7 cellular contexts compared by ENCODE assay signal in genomic region chr3:112640333-112640863, GRCh38. TPM values are rescaled to one million over a fixed set of nuclear protein-coding genes. Genes with fewer than 3 reads are reported as not detected.
DNase-seq lines count a peak whose midpoint lies in the region; ATAC-seq, FAIRE-seq and TF ChIP-seq lines count a peak whose summit lies in the region.

No MANE protein-coding gene starts in this region.

- no peak overlapping the region for H2AFZ ChIP-seq in HepG2 (ENCODE audit: low read length)

- no TSS peak for BruUV-seq in HepG2 (replicated peaks; lab: Mats Ljungman, UMichigan)

- H3K4me1 ChIP-seq in HUES6 (ENCODE audit: control insufficient read depth, insufficient read depth, low read length) (peaks cover 47% of the 10 kb centered on the region), colonic mucosa (peaks cover 4% of the 10 kb centered on the region), HepG2 (ENCODE audit: insufficient read depth, low read length) (no peaks in the 10 kb centered on the region), upper lobe of left lung (peaks cover 5 to 31% (median 17%) of the 10 kb centered on the region in 4 donors)

- intact Hi-C loops in colonic mucosa (cut with DNase I), result loop anchor here (5.0 kb wide), 1 partner anchor 172 kb away; no protein-coding TSS in a partner anchor
- intact Hi-C loops in HepG2 (cut with micrococcal nuclease; ENCODE audit: unreplicated experiment), result no loop called here

- TF ChIP-seq CTCF in colonic mucosa (IDR thresholded peaks at IDR 0.05) (no peak), HepG2 (CRISPR knock-in tag; IDR thresholded peaks at IDR 0.05) (no peak), upper lobe of left lung (IDR thresholded peaks at IDR 0.05) (no peak)

- ATAC-seq in HepG2, result no peak
- peak; percentile 19 to 23 for ATAC-seq in upper lobe of left lung (ENCODE audit: low FRiP score in 2 of 2)

- no peaks in the 10 kb centered on the region for H4K20me1 ChIP-seq in HepG2 (ENCODE audit: insufficient read depth, low read length)

- TF ChIP-seq EP300 in HepG2 (IDR thresholded peaks at IDR 0.05; ENCODE audit: low read depth in 2 of 2, low read length in 2 of 2) (no peak), HepG2 (CRISPR knock-in tag; IDR thresholded peaks at IDR 0.05; ENCODE audit: borderline replicate concordance) (no peak), upper lobe of left lung (IDR thresholded peaks at IDR 0.05) (no peak)

- H3K9me3 ChIP-seq in HUES6 (ENCODE audit: control insufficient read depth, insufficient read depth, low read depth, low read length) (no peaks in the 10 kb centered on the region), colonic mucosa (no peaks in the 10 kb centered on the region), HepG2 (ENCODE audit: low read length) (no peaks in the 10 kb centered on the region), upper lobe of left lung (no peaks in the 10 kb centered on the region)

- in situ Hi-C loops in HepG2 (cut with HindIII; ENCODE audit: extremely low pct_ligation_motif_present, low pct_unique_long_range_greater_than_20kb), result loop anchor here (5.0 to 10.0 kb wide), 2 partner anchors 174 to 337 kb away; partner anchors contain the start of gene CD200R1

- no peak for DNase-seq in colonic mucosa
- DNase-seq in HepG2 (ENCODE audit: low spot score), result no peak
- no peak for DNase-seq in upper lobe of left lung
- DNase-seq in cortex of kidney (lab: John Stamatoyannopoulos, UW), result no peak
- no peak for DNase-seq in DMS79 treated with DMSO at 0.1 percent for 48 hours (lab: John Stamatoyannopoulos, UW)
- DNase-seq in activated naive CD4-positive, alpha-beta T cell (lab: John Stamatoyannopoulos, UW), result no peak

- TF ChIP-seq POLR2A in HepG2 (IDR thresholded peaks at IDR 0.05; ENCODE audit: insufficient read depth in 1 of 2, low read depth in 2 of 2, low read length in 2 of 2) (no peak), upper lobe of left lung (IDR thresholded peaks at IDR 0.05) (no peak)

- WGBS in HepG2 (ENCODE audit: low lambda C conversion rate), result 2% methylated on average over 9 of the region's 9 CpGs
- 19 to 22% methylated on average over 9 of the region's 9 CpGs for WGBS in upper lobe of left lung, 2 donors

- H3K36me3 ChIP-seq in HUES6 (ENCODE audit: control insufficient read depth, insufficient read depth, low read length), result no peaks in the 10 kb centered on the region
- no peaks in the 10 kb centered on the region for H3K36me3 ChIP-seq in colonic mucosa
- H3K36me3 ChIP-seq in HepG2 (replicated peaks in 1 of 2; ENCODE audit: control insufficient read depth in 1 of 2, insufficient read depth in 2 of 2, low read length in 2 of 2), result no peaks in the 10 kb centered on the region
- H3K36me3 ChIP-seq in upper lobe of left lung, result no peaks in the 10 kb centered on the region

- no peaks in the 10 kb centered on the region for H3K79me2 ChIP-seq in HepG2 (ENCODE audit: insufficient read depth, low read length)

- CTCF ChIA-PET in HepG2 (lab: Yijun Ruan, JAX; ENCODE audit: low intra/inter-chr PET ratio, low total read pairs), result no interaction called here

- H3K4me2 ChIP-seq in HepG2 (ENCODE audit: low read depth, low read length), result peak overlapping the region; percentile 31; the same call in 1 of the 2 replicates

- TF ChIP-seq RAD21 in HepG2 (CRISPR knock-in tag; IDR thresholded peaks at IDR 0.05), result no peak

- no peak for FAIRE-seq in HepG2 (lab: Jason Lieb, UNC)

- H3K27me3 ChIP-seq in HUES6 (ENCODE audit: control insufficient read depth, insufficient read depth, low read length) (no peaks in the 10 kb centered on the region), colonic mucosa (no peaks in the 10 kb centered on the region), HepG2 (ENCODE audit: control insufficient read depth in 1 of 2, insufficient read depth in 2 of 2, low read length in 2 of 2) (peaks cover 3 to 23% of the 10 kb centered on the region in 2 experiments; a peak in 4 of 5 replicates), upper lobe of left lung (no peaks in the 10 kb centered on the region)

- peak overlapping the region; percentile 37 for H3K9ac ChIP-seq in HUES6 (ENCODE audit: low read length)
- peak overlapping the region in 1 of 2 donors; percentile 41 for H3K9ac ChIP-seq in colonic mucosa (ENCODE audit: low read depth in 2 of 2, low read length in 2 of 2)
- H3K9ac ChIP-seq in HepG2 (ENCODE audit: insufficient read depth, low read depth, low read length), result no peak overlapping the region

- POLR2A ChIA-PET in HepG2 (lab: Yijun Ruan, JAX), result no interaction called here

- peak overlapping the region; percentile 94; the same call in 1 of the 2 replicates for H3K27ac ChIP-seq in HUES6 (ENCODE audit: low read depth, low read length)
- H3K27ac ChIP-seq in colonic mucosa, result peak overlapping the region; percentile 52
- no peak overlapping the region for H3K27ac ChIP-seq in HepG2 (ENCODE audit: extremely low read length, insufficient read depth, low read length)
- peak overlapping the region; percentile 13 to 67 (median 24) for H3K27ac ChIP-seq in upper lobe of left lung

- H3K4me3 ChIP-seq in HUES6 (ENCODE audit: low read depth, low read length) (peak overlapping the region; percentile 42; the same call in 1 of the 2 replicates), colonic mucosa (peak overlapping the region; percentile 7), HepG2 (replicated peaks in 1 of 3; ENCODE audit: insufficient read depth in 1 of 3, low read depth in 2 of 3, low read length in 3 of 3) (no peak overlapping the region), upper lobe of left lung (peak overlapping the region in 3 of 4 donors; percentile 17 to 31 (median 25))

TF ChIP-seq in HepG2, 621 proteins besides CTCF, POLR2A, EP300 and RAD21:
- TF ChIP-seq REL (CRISPR knock-in tag; conservative IDR thresholded peaks at IDR 0.05), result no peak

RNA-seq across cellular contexts. Expression of gene CCDC80, which starts 0.5 kb away (rescaled TPM):
- 10 to 100 TPM in 1 of 2 donors, 1 to 10 TPM in 1; 7.1 to 36.6 TPM for total RNA-seq in colonic mucosa
- not detected in 2 replicates for total RNA-seq in HepG2 (2016; rRNA removed; fragmentation: Illumina TruSeq; extraction: Trizol)
- not detected in 2 replicates for total RNA-seq in HepG2 (2016; cell fraction: cytosol; rRNA removed; fragmentation: Illumina TruSeq; extraction: Trizol; ENCODE audit: low read depth)
- not detected in 2 replicates for total RNA-seq in HepG2 (2016; cell fraction: insoluble cytoplasmic fraction; rRNA removed; fragmentation: Illumina TruSeq; extraction: Trizol)
- not detected in 2 replicates for total RNA-seq in HepG2 (2016; cell fraction: membrane; rRNA removed; fragmentation: Illumina TruSeq; extraction: Trizol)
- total RNA-seq in HepG2 (2016; cell fraction: nucleus; rRNA removed; fragmentation: Illumina TruSeq; extraction: Trizol), result not detected in 2 replicates
- not detected in 2 replicates for polyA plus RNA-seq in HepG2 (2011; rRNA removed)
- not detected in 2 replicates for polyA plus RNA-seq in HepG2 (2011; cell fraction: cytosol; rRNA removed)
- polyA plus RNA-seq in HepG2 (2011; cell fraction: nucleus; rRNA removed), result not detected in 2 replicates
- 0.07 TPM in 2 replicates for polyA plus RNA-seq in HepG2 (2012)
- not detected in 2 replicates for polyA plus RNA-seq in HepG2 (2016; cell fraction: cytosol; fragmentation: Illumina TruSeq; extraction: Trizol; ENCODE audit: low read depth)
- polyA plus RNA-seq in HepG2 (2016; cell fraction: insoluble cytoplasmic fraction; fragmentation: Illumina TruSeq; extraction: Trizol; ENCODE audit: low read depth), result not detected in 2 replicates
- polyA plus RNA-seq in HepG2 (2016; cell fraction: membrane; fragmentation: Illumina TruSeq; extraction: Trizol; ENCODE audit: low read depth), result not detected in 2 replicates
- polyA plus RNA-seq in HepG2 (2016; cell fraction: nucleus; fragmentation: Illumina TruSeq; extraction: Trizol; ENCODE audit: insufficient read depth, low read depth), result not detected in 2 replicates
- 1.6 TPM in 1 of 2 replicates, not detected in the other for polyA minus RNA-seq in HepG2 (2011; rRNA and poly(A)+ RNA removed; ENCODE audit: low replicate concordance)
- not detected in 2 replicates for polyA minus RNA-seq in HepG2 (2011; cell fraction: cytosol; rRNA and poly(A)+ RNA removed)
- polyA minus RNA-seq in HepG2 (2011; cell fraction: nucleus; rRNA and poly(A)+ RNA removed), result under 0.01 TPM in 1 of 2 replicates, not detected in the other
- total RNA-seq in upper lobe of left lung, result 100 to 1,000 TPM in 2 of 6 donors, 10 to 100 TPM in 3, 1 to 10 TPM in 1; 2.1 to 354 (median 20.7) TPM

Comparison
In these comparisons a context has a peak if more than half of its experiments do, and no peak if none do; other contexts are left out.
1. H3K4me3 ChIP-seq: peak in HUES6 (single experiment), colonic mucosa (single experiment) and upper lobe of left lung (3 of 4); none in HepG2 (0 of 3).